In the genomic region with DNA sequence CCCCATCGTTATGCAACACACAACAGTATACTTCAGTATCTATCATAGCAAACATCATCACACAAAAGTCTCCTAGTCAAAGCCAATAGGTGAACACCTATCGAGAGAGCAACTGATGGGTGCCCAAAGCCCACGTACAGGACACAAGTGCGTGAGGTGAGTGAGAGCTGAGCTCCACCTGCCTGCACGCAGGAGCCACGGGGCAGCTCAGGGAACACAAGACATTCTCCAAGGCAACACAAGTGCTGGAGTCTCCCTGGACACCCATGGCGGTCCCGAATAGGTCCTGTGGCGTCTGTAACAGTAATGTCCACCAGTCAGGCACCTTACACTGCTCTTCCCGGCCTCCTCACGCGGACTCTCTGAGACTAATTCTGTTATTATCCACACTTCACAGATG, we compare ENCODE assay signal across 2 cellular contexts.
TF ChIP-seq lines count a peak whose summit lies in the region.

No MANE protein-coding gene starts in this region.

TF ChIP-seq in GM23338, 12 proteins besides CTCF, POLR2A, EP300 and RAD21 (continued from another document and continues in another):
- TF ChIP-seq, protein P1, sequence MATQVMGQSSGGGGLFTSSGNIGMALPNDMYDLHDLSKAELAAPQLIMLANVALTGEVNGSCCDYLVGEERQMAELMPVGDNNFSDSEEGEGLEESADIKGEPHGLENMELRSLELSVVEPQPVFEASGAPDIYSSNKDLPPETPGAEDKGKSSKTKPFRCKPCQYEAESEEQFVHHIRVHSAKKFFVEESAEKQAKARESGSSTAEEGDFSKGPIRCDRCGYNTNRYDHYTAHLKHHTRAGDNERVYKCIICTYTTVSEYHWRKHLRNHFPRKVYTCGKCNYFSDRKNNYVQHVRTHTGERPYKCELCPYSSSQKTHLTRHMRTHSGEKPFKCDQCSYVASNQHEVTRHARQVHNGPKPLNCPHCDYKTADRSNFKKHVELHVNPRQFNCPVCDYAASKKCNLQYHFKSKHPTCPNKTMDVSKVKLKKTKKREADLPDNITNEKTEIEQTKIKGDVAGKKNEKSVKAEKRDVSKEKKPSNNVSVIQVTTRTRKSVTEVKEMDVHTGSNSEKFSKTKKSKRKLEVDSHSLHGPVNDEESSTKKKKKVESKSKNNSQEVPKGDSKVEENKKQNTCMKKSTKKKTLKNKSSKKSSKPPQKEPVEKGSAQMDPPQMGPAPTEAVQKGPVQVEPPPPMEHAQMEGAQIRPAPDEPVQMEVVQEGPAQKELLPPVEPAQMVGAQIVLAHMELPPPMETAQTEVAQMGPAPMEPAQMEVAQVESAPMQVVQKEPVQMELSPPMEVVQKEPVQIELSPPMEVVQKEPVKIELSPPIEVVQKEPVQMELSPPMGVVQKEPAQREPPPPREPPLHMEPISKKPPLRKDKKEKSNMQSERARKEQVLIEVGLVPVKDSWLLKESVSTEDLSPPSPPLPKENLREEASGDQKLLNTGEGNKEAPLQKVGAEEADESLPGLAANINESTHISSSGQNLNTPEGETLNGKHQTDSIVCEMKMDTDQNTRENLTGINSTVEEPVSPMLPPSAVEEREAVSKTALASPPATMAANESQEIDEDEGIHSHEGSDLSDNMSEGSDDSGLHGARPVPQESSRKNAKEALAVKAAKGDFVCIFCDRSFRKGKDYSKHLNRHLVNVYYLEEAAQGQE (IDR thresholded peaks at IDR 0.05; ENCODE audit: unreplicated experiment) = no peak
- TF ChIP-seq NANOG (IDR thresholded peaks at IDR 0.05; ENCODE audit: borderline replicate concordance) (no peak), ZNF331 (CRISPR knock-in tag; IDR thresholded peaks at IDR 0.05; ENCODE audit: low read depth) (no peak), JUNB (IDR thresholded peaks at IDR 0.05; ENCODE audit: unreplicated experiment) (no peak), ZNF114 (CRISPR knock-in tag; IDR thresholded peaks at IDR 0.05) (no peak), STAT1 (IDR thresholded peaks at IDR 0.05; ENCODE audit: unreplicated experiment) (no peak), CREB1 (CRISPR knock-in tag; IDR thresholded peaks at IDR 0.05; ENCODE audit: low read depth) (no peak), EZH2 (IDR thresholded peaks at IDR 0.05; ENCODE audit: low read depth, unreplicated experiment) (no peak)
- TF ChIP-seq, protein P2, sequence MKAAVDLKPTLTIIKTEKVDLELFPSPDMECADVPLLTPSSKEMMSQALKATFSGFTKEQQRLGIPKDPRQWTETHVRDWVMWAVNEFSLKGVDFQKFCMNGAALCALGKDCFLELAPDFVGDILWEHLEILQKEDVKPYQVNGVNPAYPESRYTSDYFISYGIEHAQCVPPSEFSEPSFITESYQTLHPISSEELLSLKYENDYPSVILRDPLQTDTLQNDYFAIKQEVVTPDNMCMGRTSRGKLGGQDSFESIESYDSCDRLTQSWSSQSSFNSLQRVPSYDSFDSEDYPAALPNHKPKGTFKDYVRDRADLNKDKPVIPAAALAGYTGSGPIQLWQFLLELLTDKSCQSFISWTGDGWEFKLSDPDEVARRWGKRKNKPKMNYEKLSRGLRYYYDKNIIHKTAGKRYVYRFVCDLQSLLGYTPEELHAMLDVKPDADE (IDR thresholded peaks at IDR 0.05) = no peak
- TF ChIP-seq, protein P3, sequence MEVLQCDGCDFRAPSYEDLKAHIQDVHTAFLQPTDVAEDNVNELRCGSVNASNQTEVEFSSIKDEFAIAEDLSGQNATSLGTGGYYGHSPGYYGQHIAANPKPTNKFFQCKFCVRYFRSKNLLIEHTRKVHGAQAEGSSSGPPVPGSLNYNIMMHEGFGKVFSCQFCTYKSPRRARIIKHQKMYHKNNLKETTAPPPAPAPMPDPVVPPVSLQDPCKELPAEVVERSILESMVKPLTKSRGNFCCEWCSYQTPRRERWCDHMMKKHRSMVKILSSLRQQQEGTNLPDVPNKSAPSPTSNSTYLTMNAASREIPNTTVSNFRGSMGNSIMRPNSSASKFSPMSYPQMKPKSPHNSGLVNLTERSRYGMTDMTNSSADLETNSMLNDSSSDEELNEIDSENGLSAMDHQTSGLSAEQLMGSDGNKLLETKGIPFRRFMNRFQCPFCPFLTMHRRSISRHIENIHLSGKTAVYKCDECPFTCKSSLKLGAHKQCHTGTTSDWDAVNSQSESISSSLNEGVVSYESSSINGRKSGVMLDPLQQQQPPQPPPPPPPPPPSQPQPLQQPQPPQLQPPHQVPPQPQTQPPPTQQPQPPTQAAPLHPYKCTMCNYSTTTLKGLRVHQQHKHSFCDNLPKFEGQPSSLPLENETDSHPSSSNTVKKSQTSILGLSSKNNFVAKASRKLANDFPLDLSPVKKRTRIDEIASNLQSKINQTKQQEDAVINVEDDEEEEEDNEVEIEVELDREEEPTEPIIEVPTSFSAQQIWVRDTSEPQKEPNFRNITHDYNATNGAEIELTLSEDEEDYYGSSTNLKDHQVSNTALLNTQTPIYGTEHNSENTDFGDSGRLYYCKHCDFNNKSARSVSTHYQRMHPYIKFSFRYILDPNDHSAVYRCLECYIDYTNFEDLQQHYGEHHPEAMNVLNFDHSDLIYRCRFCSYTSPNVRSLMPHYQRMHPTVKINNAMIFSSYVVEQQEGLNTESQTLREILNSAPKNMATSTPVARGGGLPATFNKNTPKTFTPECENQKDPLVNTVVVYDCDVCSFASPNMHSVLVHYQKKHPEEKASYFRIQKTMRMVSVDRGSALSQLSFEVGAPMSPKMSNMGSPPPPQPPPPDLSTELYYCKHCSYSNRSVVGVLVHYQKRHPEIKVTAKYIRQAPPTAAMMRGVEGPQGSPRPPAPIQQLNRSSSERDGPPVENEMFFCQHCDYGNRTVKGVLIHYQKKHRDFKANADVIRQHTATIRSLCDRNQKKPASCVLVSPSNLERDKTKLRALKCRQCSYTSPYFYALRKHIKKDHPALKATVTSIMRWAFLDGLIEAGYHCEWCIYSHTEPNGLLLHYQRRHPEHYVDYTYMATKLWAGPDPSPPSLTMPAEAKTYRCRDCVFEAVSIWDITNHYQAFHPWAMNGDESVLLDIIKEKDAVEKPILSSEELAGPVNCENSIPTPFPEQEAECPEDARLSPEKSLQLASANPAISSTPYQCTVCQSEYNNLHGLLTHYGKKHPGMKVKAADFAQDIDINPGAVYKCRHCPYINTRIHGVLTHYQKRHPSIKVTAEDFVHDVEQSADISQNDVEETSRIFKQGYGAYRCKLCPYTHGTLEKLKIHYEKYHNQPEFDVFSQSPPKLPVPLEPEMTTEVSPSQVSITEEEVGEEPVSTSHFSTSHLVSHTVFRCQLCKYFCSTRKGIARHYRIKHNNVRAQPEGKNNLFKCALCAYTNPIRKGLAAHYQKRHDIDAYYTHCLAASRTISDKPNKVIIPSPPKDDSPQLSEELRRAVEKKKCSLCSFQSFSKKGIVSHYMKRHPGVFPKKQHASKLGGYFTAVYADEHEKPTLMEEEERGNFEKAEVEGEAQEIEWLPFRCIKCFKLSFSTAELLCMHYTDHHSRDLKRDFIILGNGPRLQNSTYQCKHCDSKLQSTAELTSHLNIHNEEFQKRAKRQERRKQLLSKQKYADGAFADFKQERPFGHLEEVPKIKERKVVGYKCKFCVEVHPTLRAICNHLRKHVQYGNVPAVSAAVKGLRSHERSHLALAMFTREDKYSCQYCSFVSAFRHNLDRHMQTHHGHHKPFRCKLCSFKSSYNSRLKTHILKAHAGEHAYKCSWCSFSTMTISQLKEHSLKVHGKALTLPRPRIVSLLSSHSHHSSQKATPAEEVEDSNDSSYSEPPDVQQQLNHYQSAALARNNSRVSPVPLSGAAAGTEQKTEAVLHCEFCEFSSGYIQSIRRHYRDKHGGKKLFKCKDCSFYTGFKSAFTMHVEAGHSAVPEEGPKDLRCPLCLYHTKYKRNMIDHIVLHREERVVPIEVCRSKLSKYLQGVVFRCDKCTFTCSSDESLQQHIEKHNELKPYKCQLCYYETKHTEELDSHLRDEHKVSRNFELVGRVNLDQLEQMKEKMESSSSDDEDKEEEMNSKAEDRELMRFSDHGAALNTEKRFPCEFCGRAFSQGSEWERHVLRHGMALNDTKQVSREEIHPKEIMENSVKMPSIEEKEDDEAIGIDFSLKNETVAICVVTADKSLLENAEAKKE (CRISPR knock-in tag; IDR thresholded peaks at IDR 0.05) = no peak

TF ChIP-seq in WTC11, 78 proteins besides CTCF, POLR2A, EP300 and RAD21 (continued from another document and continues in another):
- TF ChIP-seq, protein P4, sequence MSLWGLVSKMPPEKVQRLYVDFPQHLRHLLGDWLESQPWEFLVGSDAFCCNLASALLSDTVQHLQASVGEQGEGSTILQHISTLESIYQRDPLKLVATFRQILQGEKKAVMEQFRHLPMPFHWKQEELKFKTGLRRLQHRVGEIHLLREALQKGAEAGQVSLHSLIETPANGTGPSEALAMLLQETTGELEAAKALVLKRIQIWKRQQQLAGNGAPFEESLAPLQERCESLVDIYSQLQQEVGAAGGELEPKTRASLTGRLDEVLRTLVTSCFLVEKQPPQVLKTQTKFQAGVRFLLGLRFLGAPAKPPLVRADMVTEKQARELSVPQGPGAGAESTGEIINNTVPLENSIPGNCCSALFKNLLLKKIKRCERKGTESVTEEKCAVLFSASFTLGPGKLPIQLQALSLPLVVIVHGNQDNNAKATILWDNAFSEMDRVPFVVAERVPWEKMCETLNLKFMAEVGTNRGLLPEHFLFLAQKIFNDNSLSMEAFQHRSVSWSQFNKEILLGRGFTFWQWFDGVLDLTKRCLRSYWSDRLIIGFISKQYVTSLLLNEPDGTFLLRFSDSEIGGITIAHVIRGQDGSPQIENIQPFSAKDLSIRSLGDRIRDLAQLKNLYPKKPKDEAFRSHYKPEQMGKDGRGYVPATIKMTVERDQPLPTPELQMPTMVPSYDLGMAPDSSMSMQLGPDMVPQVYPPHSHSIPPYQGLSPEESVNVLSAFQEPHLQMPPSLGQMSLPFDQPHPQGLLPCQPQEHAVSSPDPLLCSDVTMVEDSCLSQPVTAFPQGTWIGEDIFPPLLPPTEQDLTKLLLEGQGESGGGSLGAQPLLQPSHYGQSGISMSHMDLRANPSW (CRISPR knock-in tag; conservative IDR thresholded peaks at IDR 0.05; ENCODE audit: low read depth) = no peak
- TF ChIP-seq, protein P5, sequence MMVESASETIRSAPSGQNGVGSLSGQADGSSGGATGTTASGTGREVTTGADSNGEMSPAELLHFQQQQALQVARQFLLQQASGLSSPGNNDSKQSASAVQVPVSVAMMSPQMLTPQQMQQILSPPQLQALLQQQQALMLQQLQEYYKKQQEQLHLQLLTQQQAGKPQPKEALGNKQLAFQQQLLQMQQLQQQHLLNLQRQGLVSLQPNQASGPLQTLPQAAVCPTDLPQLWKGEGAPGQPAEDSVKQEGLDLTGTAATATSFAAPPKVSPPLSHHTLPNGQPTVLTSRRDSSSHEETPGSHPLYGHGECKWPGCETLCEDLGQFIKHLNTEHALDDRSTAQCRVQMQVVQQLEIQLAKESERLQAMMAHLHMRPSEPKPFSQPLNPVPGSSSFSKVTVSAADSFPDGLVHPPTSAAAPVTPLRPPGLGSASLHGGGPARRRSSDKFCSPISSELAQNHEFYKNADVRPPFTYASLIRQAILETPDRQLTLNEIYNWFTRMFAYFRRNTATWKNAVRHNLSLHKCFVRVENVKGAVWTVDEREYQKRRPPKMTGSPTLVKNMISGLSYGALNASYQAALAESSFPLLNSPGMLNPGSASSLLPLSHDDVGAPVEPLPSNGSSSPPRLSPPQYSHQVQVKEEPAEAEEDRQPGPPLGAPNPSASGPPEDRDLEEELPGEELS (CRISPR knock-in tag; IDR thresholded peaks at IDR 0.05) = no peak
- TF ChIP-seq ZNF671 (CRISPR knock-in tag; IDR thresholded peaks at IDR 0.05) = no peak
- no peak for TF ChIP-seq SMAD3 (CRISPR knock-in tag; IDR thresholded peaks at IDR 0.05; ENCODE audit: borderline replicate concordance)
- TF ChIP-seq, protein P6, sequence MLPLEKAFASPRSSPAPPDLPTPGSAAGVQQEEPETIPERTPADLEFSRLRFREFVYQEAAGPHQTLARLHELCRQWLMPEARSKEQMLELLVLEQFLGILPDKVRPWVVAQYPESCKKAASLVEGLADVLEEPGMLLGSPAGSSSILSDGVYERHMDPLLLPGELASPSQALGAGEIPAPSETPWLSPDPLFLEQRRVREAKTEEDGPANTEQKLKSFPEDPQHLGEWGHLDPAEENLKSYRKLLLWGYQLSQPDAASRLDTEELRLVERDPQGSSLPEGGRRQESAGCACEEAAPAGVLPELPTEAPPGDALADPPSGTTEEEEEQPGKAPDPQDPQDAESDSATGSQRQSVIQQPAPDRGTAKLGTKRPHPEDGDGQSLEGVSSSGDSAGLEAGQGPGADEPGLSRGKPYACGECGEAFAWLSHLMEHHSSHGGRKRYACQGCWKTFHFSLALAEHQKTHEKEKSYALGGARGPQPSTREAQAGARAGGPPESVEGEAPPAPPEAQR (CRISPR knock-in tag; IDR thresholded peaks at IDR 0.05) = no peak
- TF ChIP-seq, protein P7, sequence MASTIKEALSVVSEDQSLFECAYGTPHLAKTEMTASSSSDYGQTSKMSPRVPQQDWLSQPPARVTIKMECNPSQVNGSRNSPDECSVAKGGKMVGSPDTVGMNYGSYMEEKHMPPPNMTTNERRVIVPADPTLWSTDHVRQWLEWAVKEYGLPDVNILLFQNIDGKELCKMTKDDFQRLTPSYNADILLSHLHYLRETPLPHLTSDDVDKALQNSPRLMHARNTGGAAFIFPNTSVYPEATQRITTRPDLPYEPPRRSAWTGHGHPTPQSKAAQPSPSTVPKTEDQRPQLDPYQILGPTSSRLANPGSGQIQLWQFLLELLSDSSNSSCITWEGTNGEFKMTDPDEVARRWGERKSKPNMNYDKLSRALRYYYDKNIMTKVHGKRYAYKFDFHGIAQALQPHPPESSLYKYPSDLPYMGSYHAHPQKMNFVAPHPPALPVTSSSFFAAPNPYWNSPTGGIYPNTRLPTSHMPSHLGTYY (CRISPR knock-in tag; IDR thresholded peaks at IDR 0.05) = no peak
- TF ChIP-seq, protein P8, sequence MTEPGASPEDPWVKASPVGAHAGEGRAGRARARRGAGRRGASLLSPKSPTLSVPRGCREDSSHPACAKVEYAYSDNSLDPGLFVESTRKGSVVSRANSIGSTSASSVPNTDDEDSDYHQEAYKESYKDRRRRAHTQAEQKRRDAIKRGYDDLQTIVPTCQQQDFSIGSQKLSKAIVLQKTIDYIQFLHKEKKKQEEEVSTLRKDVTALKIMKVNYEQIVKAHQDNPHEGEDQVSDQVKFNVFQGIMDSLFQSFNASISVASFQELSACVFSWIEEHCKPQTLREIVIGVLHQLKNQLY (CRISPR knock-in tag; IDR thresholded peaks at IDR 0.05) = no peak
- TF ChIP-seq, protein P9, sequence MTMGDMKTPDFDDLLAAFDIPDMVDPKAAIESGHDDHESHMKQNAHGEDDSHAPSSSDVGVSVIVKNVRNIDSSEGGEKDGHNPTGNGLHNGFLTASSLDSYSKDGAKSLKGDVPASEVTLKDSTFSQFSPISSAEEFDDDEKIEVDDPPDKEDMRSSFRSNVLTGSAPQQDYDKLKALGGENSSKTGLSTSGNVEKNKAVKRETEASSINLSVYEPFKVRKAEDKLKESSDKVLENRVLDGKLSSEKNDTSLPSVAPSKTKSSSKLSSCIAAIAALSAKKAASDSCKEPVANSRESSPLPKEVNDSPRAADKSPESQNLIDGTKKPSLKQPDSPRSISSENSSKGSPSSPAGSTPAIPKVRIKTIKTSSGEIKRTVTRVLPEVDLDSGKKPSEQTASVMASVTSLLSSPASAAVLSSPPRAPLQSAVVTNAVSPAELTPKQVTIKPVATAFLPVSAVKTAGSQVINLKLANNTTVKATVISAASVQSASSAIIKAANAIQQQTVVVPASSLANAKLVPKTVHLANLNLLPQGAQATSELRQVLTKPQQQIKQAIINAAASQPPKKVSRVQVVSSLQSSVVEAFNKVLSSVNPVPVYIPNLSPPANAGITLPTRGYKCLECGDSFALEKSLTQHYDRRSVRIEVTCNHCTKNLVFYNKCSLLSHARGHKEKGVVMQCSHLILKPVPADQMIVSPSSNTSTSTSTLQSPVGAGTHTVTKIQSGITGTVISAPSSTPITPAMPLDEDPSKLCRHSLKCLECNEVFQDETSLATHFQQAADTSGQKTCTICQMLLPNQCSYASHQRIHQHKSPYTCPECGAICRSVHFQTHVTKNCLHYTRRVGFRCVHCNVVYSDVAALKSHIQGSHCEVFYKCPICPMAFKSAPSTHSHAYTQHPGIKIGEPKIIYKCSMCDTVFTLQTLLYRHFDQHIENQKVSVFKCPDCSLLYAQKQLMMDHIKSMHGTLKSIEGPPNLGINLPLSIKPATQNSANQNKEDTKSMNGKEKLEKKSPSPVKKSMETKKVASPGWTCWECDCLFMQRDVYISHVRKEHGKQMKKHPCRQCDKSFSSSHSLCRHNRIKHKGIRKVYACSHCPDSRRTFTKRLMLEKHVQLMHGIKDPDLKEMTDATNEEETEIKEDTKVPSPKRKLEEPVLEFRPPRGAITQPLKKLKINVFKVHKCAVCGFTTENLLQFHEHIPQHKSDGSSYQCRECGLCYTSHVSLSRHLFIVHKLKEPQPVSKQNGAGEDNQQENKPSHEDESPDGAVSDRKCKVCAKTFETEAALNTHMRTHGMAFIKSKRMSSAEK (CRISPR knock-in tag; IDR thresholded peaks at IDR 0.05; ENCODE audit: borderline replicate concordance) = no peak
- no peak for TF ChIP-seq NFE2L1 (CRISPR knock-in tag; IDR thresholded peaks at IDR 0.05)
